17 cellular contexts compared by ENCODE assay signal in the genomic region with DNA sequence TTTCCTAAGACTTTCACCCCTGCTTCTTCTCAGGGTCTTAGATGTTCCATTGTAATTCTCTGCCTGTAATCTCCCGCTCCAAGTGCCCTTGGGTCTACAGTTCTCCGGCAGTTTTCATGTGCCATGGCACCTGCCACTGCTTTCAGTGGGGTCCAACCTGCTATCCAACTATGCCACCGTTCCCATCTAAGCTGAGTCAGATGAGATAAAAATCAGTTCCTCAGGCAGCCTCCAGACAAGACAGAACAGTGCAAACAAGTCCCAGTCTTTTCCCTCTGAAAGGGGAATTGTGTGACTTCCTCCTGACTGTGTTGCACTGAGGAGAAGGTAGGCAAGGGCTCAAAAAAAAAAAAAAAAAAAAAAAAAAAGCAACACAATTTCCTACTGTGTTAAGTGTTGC. TPM values are rescaled to one million over a fixed set of nuclear protein-coding genes. Genes with fewer than 3 reads are reported as not detected.
DNase-seq lines count a peak whose midpoint lies in the region; ATAC-seq, FAIRE-seq and TF ChIP-seq lines count a peak whose summit lies in the region.
"Had no signal": no experiment of that assay in that cellular context is flagged by ENCODE, and none has a peak within 500 bp of the region (broad histone marks: within the 10 kb centered on the region; RNA-seq: fewer than 3 reads in every experiment).

No MANE protein-coding gene starts in this region.

- H3K9ac ChIP-seq in kidney (ENCODE audit: low read length in 2 of 2): no peak overlapping the region

- DNase-seq in COLO668 (lab: John Stamatoyannopoulos, UW; ENCODE audit: unreplicated experiment) (peak; percentile 35), NCI-H1105 treated with DMSO at 0.1 percent for 48 hours (lab: John Stamatoyannopoulos, UW) (peak; percentile 34), SK-MEL-5 (ENCODE audit: low read depth, low spot score) (peak; percentile 64), kidney (no peak), DMS153 (lab: John Stamatoyannopoulos, UW) (no peak), HuH-7 (ENCODE audit: low spot score) (no peak)
- DNase-seq in activated T-cell treated with anti-CD3 and anti-CD28 coated beads, Interleukin-2, amount 50 U/mL, for 48 hours: no peak
- DNase-seq: activated T-cell treated with anti-CD3 and anti-CD28 coated beads, Interleukin-2, amount 50 U/mL, for 1 hour; aorta; EL; heart right ventricle; KBM-7; posterior cingulate gyrus; SHP77; stimulated activated naive B cell treated with anti-CD40 and anti-IgM and Interleukin-4, amounts not matched to agents 10 μg/mL and 1 μg/mL and 100 μg/mL, for 72 hours had no signal

- no peak for FAIRE-seq in kidney (lab: Jason Lieb, UNC)

- ATAC-seq in GM19035 (IDR thresholded peaks at IDR 0.05; ENCODE audit: unreplicated experiment): no peak
- ATAC-seq: heart right ventricle; stimulated activated naive B cell treated with anti-CD40 and anti-IgM and Interleukin-4, amounts not matched to agents 10 μg/mL and 1 μg/mL and 100 μg/mL, for 72 hours had no signal

- H3K36me3 ChIP-seq in kidney (ENCODE audit: control insufficient read depth in 1 of 2, insufficient read depth in 2 of 2, low read length in 2 of 2): no peaks in the 10 kb centered on the region
- H3K36me3 ChIP-seq: heart right ventricle had no signal

- in situ Hi-C loops in SK-MEL-5 (cut with HindIII; ENCODE audit: low pct_unique_long_range_greater_than_20kb, low sequenced_read_pairs): no loop called here

- H3K27ac ChIP-seq in kidney (ENCODE audit: low read depth in 2 of 2, low read length in 2 of 2): no peak overlapping the region
- H3K27ac ChIP-seq: heart right ventricle had no signal

- H3K9me3 ChIP-seq in kidney (ENCODE audit: control insufficient read depth in 1 of 2, low read length in 2 of 2): no peaks in the 10 kb centered on the region
- H3K9me3 ChIP-seq: heart right ventricle had no signal

- intact Hi-C loops in kidney (cut with DNase I): no loop called here

- no peak for TF ChIP-seq CTCF in kidney (IDR thresholded peaks at IDR 0.05; ENCODE audit: borderline replicate concordance, extremely low read depth, insufficient read depth)

- no peaks in the 10 kb centered on the region for H3K4me1 ChIP-seq in kidney (ENCODE audit: control insufficient read depth in 1 of 2, insufficient read depth in 1 of 2, low read depth in 1 of 2, low read length in 2 of 2)
- H3K4me1 ChIP-seq: heart right ventricle had no signal

- H3K4me3 ChIP-seq in kidney (ENCODE audit: low read length in 2 of 2): peak overlapping the region; percentile 52 to 59
- H3K4me3 ChIP-seq: heart right ventricle, lung had no signal

RNA-seq across cellular contexts. Expression of gene EBNA1BP2, which starts 50.8 kb away (rescaled TPM):
- 146 and 172 TPM in 2 replicates for total RNA-seq in SK-MEL-5 (2014; rRNA removed; shearing (Covaris generic))
- 121 and 128 TPM in 2 replicates for polyA plus RNA-seq in SK-MEL-5 (2015; cell fraction: cytosol; rRNA removed)
- polyA plus RNA-seq in SK-MEL-5 (2015; cell fraction: nucleus; rRNA removed): 112 and 120 TPM in 2 replicates
- total RNA-seq in kidney: 52.5 TPM
- polyA plus RNA-seq in kidney (ENCODE audit: insufficient read depth, low read depth, low replicate concordance): 98.8 TPM

RNA-seq across cellular contexts. Expression of gene CFAP57, which starts 50.9 kb away (rescaled TPM):
- total RNA-seq in SK-MEL-5 (2014; rRNA removed; shearing (Covaris generic)): not detected in 2 replicates
- polyA plus RNA-seq in SK-MEL-5 (2015; cell fraction: cytosol; rRNA removed): not detected in 2 replicates
- polyA plus RNA-seq in SK-MEL-5 (2015; cell fraction: nucleus; rRNA removed): not detected in 2 replicates
- total RNA-seq in kidney: 2.3 TPM
- 0.34 TPM for polyA plus RNA-seq in kidney (ENCODE audit: insufficient read depth, low read depth, low replicate concordance)

Comparison
In these comparisons a context has a peak if more than half of its experiments do, and no peak if none do; other contexts are left out.
1. DNase-seq: peak in COLO668 (single experiment), NCI-H1105 treated with DMSO at 0.1 percent for 48 hours (single experiment) and SK-MEL-5 (single experiment); none in kidney (single experiment), DMS153 (single experiment), activated T-cell treated with anti-CD3 and anti-CD28 coated beads, Interleukin-2, amount 50 U/mL, for 48 hours (0 of 2) and HuH-7 (single experiment).